ENCODE assay signal across 8 cellular contexts in genomic region chr12:120230974-120231315, GRCh38. TPM values are rescaled to one million over a fixed set of nuclear protein-coding genes. Genes with fewer than 3 reads are reported as not detected.
DNase-seq lines count a peak whose midpoint lies in the region; ATAC-seq and TF ChIP-seq lines count a peak whose summit lies in the region.

No MANE protein-coding gene starts in this region.

- H3K27me3 ChIP-seq in IMR-90 (ENCODE audit: control insufficient read depth, insufficient read depth, low read length), result no peaks in the 10 kb centered on the region
- H3K27me3 ChIP-seq in iPS-20b (ENCODE audit: insufficient read depth, low read length), result no peaks in the 10 kb centered on the region
- H3K27me3 ChIP-seq in MG63, result no peaks in the 10 kb centered on the region

- POLR2A ChIA-PET in IMR-90 (lab: Charles Lee; ENCODE audit: unreplicated experiment), result interaction anchor here (0.5 to 4.3 kb wide), 9 partner anchors 8 to 1765 kb away, joined by 3 to 39 read pairs (median 7); partner anchors contain the start of genes PXN, RNU4-1, RNU4-2 and RPLP0

- peak overlapping the region; percentile 95 for H4K5ac ChIP-seq in IMR-90 (ENCODE audit: low read depth, low read length)

- H3K27me3 Mint-ChIP-seq in activated naive CD8-positive, alpha-beta T cell treated with anti-CD3 and anti-CD28 coated beads, Interleukin-2, amount 50 U/mL, for 24 hours, result no peaks in the 10 kb centered on the region
- H3K27me3 Mint-ChIP-seq in stimulated activated naive CD8-positive, alpha-beta T cell treated with anti-CD3 and anti-CD28 coated beads, Interleukin-15, amount 100 ng/mL, for 72 hours, result no peaks in the 10 kb centered on the region

- peak overlapping the region; percentile 94 for H3K18ac ChIP-seq in IMR-90 (ENCODE audit: low read depth, low read length)

- no TSS peak for BruUV-seq in IMR-90 (replicated peaks; lab: Mats Ljungman, UMichigan)

- ATAC-seq in IMR-90 (ENCODE audit: low read depth), result peak; percentile 0
- no peak for ATAC-seq in activated naive CD8-positive, alpha-beta T cell treated with anti-CD3 and anti-CD28 coated beads, Interleukin-2, amount 50 U/mL, for 24 hours
- no peak for ATAC-seq in stimulated activated naive CD8-positive, alpha-beta T cell treated with anti-CD3 and anti-CD28 coated beads, Interleukin-15, amount 100 ng/mL, for 72 hours
- ATAC-seq in activated CD4-positive, CD25-positive, alpha-beta regulatory T cell treated with anti-CD3 and anti-CD28 coated beads, Interleukin-2, amount 50 U/mL, for 24 hours, result no peak

- peaks cover 4% of the 10 kb centered on the region for H3K36me3 ChIP-seq in IMR-90 (ENCODE audit: control insufficient read depth, insufficient read depth, low read length)
- H3K36me3 ChIP-seq in iPS-20b (ENCODE audit: insufficient read depth, low read depth, low read length), result peaks cover 7% of the 10 kb centered on the region; the same call in 1 of the 2 replicates
- H3K36me3 ChIP-seq in MG63, result peaks cover 19% of the 10 kb centered on the region

- no peaks in the 10 kb centered on the region for H3K9me3 ChIP-seq in IMR-90 (ENCODE audit: control insufficient read depth, insufficient read depth, low read length)
- H3K9me3 ChIP-seq in iPS-20b (ENCODE audit: insufficient read depth, low read depth, low read length), result no peaks in the 10 kb centered on the region
- no peaks in the 10 kb centered on the region for H3K9me3 ChIP-seq in MG63

- dilution Hi-C loops in IMR-90 (cut with HindIII; ENCODE audit: low sequenced_read_pairs, unreplicated experiment), result no loop called here

- peaks cover 24% of the 10 kb centered on the region for H4K20me1 ChIP-seq in IMR-90 (ENCODE audit: insufficient read depth, low read length)

- peak overlapping the region; percentile 81 for H2BK15ac ChIP-seq in IMR-90 (ENCODE audit: low read depth, low read length)

- H3K4me1 ChIP-seq in IMR-90 (ENCODE audit: control insufficient read depth, insufficient read depth, low read length), result peaks cover 63% of the 10 kb centered on the region
- peaks cover 72% of the 10 kb centered on the region for H3K4me1 ChIP-seq in iPS-20b (ENCODE audit: insufficient read depth, low read length)

- H2AFZ ChIP-seq in IMR-90 (replicated peaks; ENCODE audit: low read length, poor library complexity), result peak overlapping the region; percentile 26

- H2BK120ac ChIP-seq in IMR-90 (ENCODE audit: low read depth, low read length), result peak overlapping the region; percentile 99

- peaks cover 91% of the 10 kb centered on the region for H3K4me1 Mint-ChIP-seq in activated naive CD8-positive, alpha-beta T cell treated with anti-CD3 and anti-CD28 coated beads, Interleukin-2, amount 50 U/mL, for 24 hours
- peaks cover 94% of the 10 kb centered on the region for H3K4me1 Mint-ChIP-seq in stimulated activated naive CD8-positive, alpha-beta T cell treated with anti-CD3 and anti-CD28 coated beads, Interleukin-15, amount 100 ng/mL, for 72 hours

- peak overlapping the region; percentile 100 for H3K14ac ChIP-seq in IMR-90 (replicated peaks; ENCODE audit: low read depth, low read length)

- peak; percentile 20; the same call in 1 of the 2 replicates for TF ChIP-seq POLR2A in IMR-90 (IDR thresholded peaks at IDR 0.05; ENCODE audit: low read depth, low read length)

- TF ChIP-seq CTCF in IMR-90 (conservative IDR thresholded peaks at IDR 0.05; ENCODE audit: low read depth, low read length), result no peak

- peak overlapping the region; percentile 97 for H3K23ac ChIP-seq in IMR-90 (ENCODE audit: low read depth, low read length)

- no peak for DNase-seq in IMR-90
- no peak for DNase-seq in activated naive CD8-positive, alpha-beta T cell treated with anti-CD3 and anti-CD28 coated beads, Interleukin-2, amount 50 U/mL, for 24 hours
- DNase-seq in stimulated activated naive CD8-positive, alpha-beta T cell treated with anti-CD3 and anti-CD28 coated beads, Interleukin-15, amount 100 ng/mL, for 72 hours, result no peak
- no peak for DNase-seq in NCI-H774 (lab: John Stamatoyannopoulos, UW)
- no peak for DNase-seq in head of caudate nucleus
- no peak for DNase-seq in MG63

- peaks cover 2% of the 10 kb centered on the region for H3K36me3 Mint-ChIP-seq in activated naive CD8-positive, alpha-beta T cell treated with anti-CD3 and anti-CD28 coated beads, Interleukin-2, amount 50 U/mL, for 24 hours (ENCODE audit: low read depth)

- peak overlapping the region; percentile 96 for H2AK9ac ChIP-seq in IMR-90 (replicated peaks; ENCODE audit: low read depth, low read length, poor library complexity)

- H3K4me3 Mint-ChIP-seq in activated naive CD8-positive, alpha-beta T cell treated with anti-CD3 and anti-CD28 coated beads, Interleukin-2, amount 50 U/mL, for 24 hours, result peak overlapping the region; percentile 65
- peak overlapping the region; percentile 66 to 79 for H3K4me3 Mint-ChIP-seq in stimulated activated naive CD8-positive, alpha-beta T cell treated with anti-CD3 and anti-CD28 coated beads, Interleukin-15, amount 100 ng/mL, for 72 hours

- in situ Hi-C loops in IMR-90 (cut with MboI; ENCODE audit: low sequenced_read_pairs), result no loop called here

- H3K9ac ChIP-seq in IMR-90 (ENCODE audit: low read depth, low read length), result peak overlapping the region; percentile 76
- peak overlapping the region; percentile 76; the same call in 1 of the 2 replicates for H3K9ac ChIP-seq in iPS-20b (ENCODE audit: low read depth, low read length)

- H2BK20ac ChIP-seq in IMR-90 (ENCODE audit: low read depth, low read length), result peak overlapping the region; percentile 99

- peak overlapping the region; percentile 98 for H2BK5ac ChIP-seq in IMR-90 (ENCODE audit: low read depth, low read length, poor library complexity, severe bottlenecking)

- H3K9me3 Mint-ChIP-seq in activated naive CD8-positive, alpha-beta T cell treated with anti-CD3 and anti-CD28 coated beads, Interleukin-2, amount 50 U/mL, for 24 hours, result no peaks in the 10 kb centered on the region
- H3K9me3 Mint-ChIP-seq in stimulated activated naive CD8-positive, alpha-beta T cell treated with anti-CD3 and anti-CD28 coated beads, Interleukin-15, amount 100 ng/mL, for 72 hours, result no peaks in the 10 kb centered on the region

- CTCF ChIA-PET in IMR-90 (lab: Yijun Ruan, JAX), result interaction anchor here (1.0 to 7.8 kb wide), 3 partner anchors 13 to 34 kb away, joined by 3 to 116 read pairs (median 5); partner anchors contain the start of gene PXN

- H3K9me1 ChIP-seq in IMR-90 (ENCODE audit: insufficient read depth, low read length), result peaks cover 32% of the 10 kb centered on the region

- H3K27ac ChIP-seq in IMR-90 (ENCODE audit: insufficient read depth, low read length) (peak overlapping the region; percentile 92), iPS-20b (ENCODE audit: low read length) (peak overlapping the region; percentile 32)

- TF ChIP-seq RAD21 in IMR-90 (IDR thresholded peaks at IDR 0.05; ENCODE audit: low read length), result no peak

- H4K91ac ChIP-seq in IMR-90 (ENCODE audit: insufficient read depth, low read depth, low read length), result peak overlapping the region; percentile 100

- intact Hi-C loops in IMR-90 (cut with micrococcal nuclease) (loop anchor here (2.0 kb wide), 1 partner anchor 26 kb away; no protein-coding TSS in a partner anchor), head of caudate nucleus (cut with DNase I) (no loop called here)

- H3K27ac Mint-ChIP-seq in activated naive CD8-positive, alpha-beta T cell treated with anti-CD3 and anti-CD28 coated beads, Interleukin-2, amount 50 U/mL, for 24 hours, result peak overlapping the region; percentile 94
- peak overlapping the region; percentile 91 to 97 for H3K27ac Mint-ChIP-seq in stimulated activated naive CD8-positive, alpha-beta T cell treated with anti-CD3 and anti-CD28 coated beads, Interleukin-15, amount 100 ng/mL, for 72 hours

- H3K4me2 ChIP-seq in IMR-90 (ENCODE audit: low read depth, low read length), result peak overlapping the region; percentile 66

- peaks cover 10 to 77% of the 10 kb centered on the region in 2 experiments; a peak in 3 of 4 replicates for H3K79me1 ChIP-seq in IMR-90 (ENCODE audit: low read depth in 1 of 2, low read length in 2 of 2)

- no CpG with 5 or more reads among the region's 6 CpGs for WGBS in IMR-90 (ENCODE audit: extremely low coverage in 2 of 2, insufficient read length in 1 of 2), 2 experiments

- no peak overlapping the region for H3K4me3 ChIP-seq in IMR-90 (ENCODE audit: insufficient read depth, low read depth, low read length)
- peak overlapping the region; percentile 45 for H3K4me3 ChIP-seq in iPS-20b (ENCODE audit: low read length)
- no peak overlapping the region for H3K4me3 ChIP-seq in MG63

- H2AK5ac ChIP-seq in IMR-90 (ENCODE audit: low read depth, low read length), result peak overlapping the region; percentile 95

- peak overlapping the region; percentile 98 for H3K56ac ChIP-seq in IMR-90 (ENCODE audit: extremely low read depth, insufficient read depth, low read length)

- H3K4ac ChIP-seq in IMR-90 (ENCODE audit: low read depth, low read length), result peak overlapping the region; percentile 100

- peak overlapping the region; percentile 87 to 97 for H4K8ac ChIP-seq in IMR-90 (ENCODE audit: low read depth in 2 of 2, low read length in 2 of 2)

TF ChIP-seq in IMR-90, 13 proteins besides CTCF, POLR2A, EP300 and RAD21 (continues in another document):
- no peak for TF ChIP-seq RFX5 (IDR thresholded peaks at IDR 0.05; ENCODE audit: low read depth, low read length)
- no peak for TF ChIP-seq MXI1 (IDR thresholded peaks at IDR 0.05; ENCODE audit: borderline replicate concordance, low read depth, low read length)
- no peak for TF ChIP-seq CHD1 (IDR thresholded peaks at IDR 0.05; ENCODE audit: low read depth, low read length)
- TF ChIP-seq MAZ (IDR thresholded peaks at IDR 0.05; ENCODE audit: borderline replicate concordance, low read depth, low read length), result no peak
- TF ChIP-seq CEBPB (IDR thresholded peaks at IDR 0.05; ENCODE audit: low read depth, low read length), result no peak
- no peak for TF ChIP-seq SMC3 (IDR thresholded peaks at IDR 0.05; ENCODE audit: low read depth, low read length)
- no peak for TF ChIP-seq RCOR1 (IDR thresholded peaks at IDR 0.05; ENCODE audit: insufficient replicate concordance, low read length)

RNA-seq across cellular contexts. Expression of gene RPLP0, which starts 30.0 kb away (rescaled TPM):
- total RNA-seq in IMR-90 (2012; rRNA removed), result 4,496 and 5,401 TPM in 2 replicates
- 5,590 and 6,356 TPM in 2 replicates for polyA plus RNA-seq in IMR-90 (2012; rRNA removed)
- 2,244 and 4,987 TPM in 2 replicates for polyA plus RNA-seq in IMR-90 (2012; cell fraction: cytosol; rRNA removed)
- polyA plus RNA-seq in IMR-90 (2012; cell fraction: nucleus; rRNA removed; ENCODE audit: low replicate concordance), result 1,556 and 2,037 TPM in 2 replicates
- total RNA-seq in MG63 (2014; rRNA removed; shearing (Covaris generic); ENCODE audit: low replicate concordance), result 5,975 and 7,875 TPM in 2 replicates

RNA-seq across cellular contexts. Expression of gene PXN, which starts 34.6 kb away (rescaled TPM):
- 33.9 and 46.6 TPM in 2 replicates for total RNA-seq in IMR-90 (2012; rRNA removed)
- polyA plus RNA-seq in IMR-90 (2012; rRNA removed), result 134 and 139 TPM in 2 replicates
- 104 and 123 TPM in 2 replicates for polyA plus RNA-seq in IMR-90 (2012; cell fraction: cytosol; rRNA removed)
- polyA plus RNA-seq in IMR-90 (2012; cell fraction: nucleus; rRNA removed; ENCODE audit: low replicate concordance), result 210 and 333 TPM in 2 replicates
- 6.4 and 11.5 TPM in 2 replicates for total RNA-seq in MG63 (2014; rRNA removed; shearing (Covaris generic); ENCODE audit: low replicate concordance)

RNA-seq across cellular contexts. Expression of gene GCN1, which starts 36.4 kb away (rescaled TPM):
- total RNA-seq in IMR-90 (2012; rRNA removed), result 65.8 and 77.6 TPM in 2 replicates
- polyA plus RNA-seq in IMR-90 (2012; rRNA removed), result 57.8 and 76.1 TPM in 2 replicates
- polyA plus RNA-seq in IMR-90 (2012; cell fraction: cytosol; rRNA removed), result 28.3 and 50.4 TPM in 2 replicates
- 74.2 and 147 TPM in 2 replicates for polyA plus RNA-seq in IMR-90 (2012; cell fraction: nucleus; rRNA removed; ENCODE audit: low replicate concordance)
- total RNA-seq in MG63 (2014; rRNA removed; shearing (Covaris generic); ENCODE audit: low replicate concordance), result 39.6 and 76.8 TPM in 2 replicates
